In genomic region chr2:171575606-171576005, GRCh38 we compare ENCODE assay signal across 8 cellular contexts.
"Had no signal": no experiment of that assay in that cellular context is flagged by ENCODE, and none has a peak within 500 bp of the region (broad histone marks: within the 10 kb centered on the region; RNA-seq: fewer than 3 reads in every experiment).

No MANE protein-coding gene starts in this region.

- H3K27me3 Mint-ChIP-seq: IgD-negative memory B cell had no signal

- H3K36me3 ChIP-seq: HAP-1 had no signal

- H3K27ac ChIP-seq: KMS-11 had no signal

- H3K9ac ChIP-seq: KMS-11 had no signal

- H3K4me2 ChIP-seq: GM23338, KMS-11 had no signal

- H3K9me3 ChIP-seq: HAP-1 had no signal

- H3K36me3 Mint-ChIP-seq: IgD-negative memory B cell had no signal

- H3K27ac Mint-ChIP-seq: GM23338, HFFc6 had no signal

- ATAC-seq: GM23338, HCT116 had no signal

- DNase-seq: H7, HFFc6, KBM-7 had no signal

- H3K9me3 Mint-ChIP-seq: GM23338, HFFc6, IgD-negative memory B cell had no signal

- H3K4me1 ChIP-seq: HAP-1 had no signal

- H2AFZ ChIP-seq: GM23338 had no signal

- H3K4me3 ChIP-seq: GM23338, HAP-1 had no signal

- H3K4me3 Mint-ChIP-seq: GM23338, HFFc6, IgD-negative memory B cell had no signal
